In genomic region chr1:228088586-228089498, GRCh38 we compare ENCODE assay signal across 1 cellular context.
TF ChIP-seq lines count a peak whose summit lies in the region.

No MANE protein-coding gene starts in this region.

TF ChIP-seq in H1, 55 proteins besides CTCF, POLR2A, EP300 and RAD21:
- no peak for TF ChIP-seq POU5F1 (IDR thresholded peaks at IDR 0.05; ENCODE audit: low read depth, low read length)
- TF ChIP-seq SP2 (IDR thresholded peaks at IDR 0.05; ENCODE audit: low read length): no peak
- TF ChIP-seq SRF (IDR thresholded peaks at IDR 0.05; ENCODE audit: low read depth, low read length): no peak
- no peak for TF ChIP-seq RFX5 (IDR thresholded peaks at IDR 0.05; ENCODE audit: borderline replicate concordance, low read depth, low read length)
- TF ChIP-seq CBX5 (IDR thresholded peaks at IDR 0.05; ENCODE audit: low read depth, low read length): no peak
- no peak for TF ChIP-seq E2F6 (IDR thresholded peaks at IDR 0.05)
- no peak for TF ChIP-seq BRCA1 (IDR thresholded peaks at IDR 0.05; ENCODE audit: low read depth, low read length)
